Comparison of ENCODE assay signal across 24 cellular contexts in the genomic region with DNA sequence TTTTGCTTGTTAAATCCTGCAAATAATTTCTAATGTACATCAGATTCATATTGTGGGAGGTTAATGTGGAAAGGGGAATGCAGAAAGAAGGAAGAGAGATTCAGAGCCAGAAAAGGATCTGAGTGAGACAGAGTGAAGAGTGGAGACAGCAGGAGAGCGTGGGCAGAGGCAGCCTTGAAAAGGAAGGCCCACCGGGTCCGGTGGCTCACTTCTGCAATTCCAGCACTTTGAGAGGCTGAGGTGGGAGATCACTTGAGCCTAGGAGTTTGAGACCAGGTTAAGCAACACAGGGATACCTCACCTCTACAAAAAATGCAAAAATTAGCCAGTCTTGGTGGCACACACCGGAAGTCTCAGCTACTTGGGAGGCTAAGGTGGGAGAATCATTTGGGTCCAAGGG.
"Had no signal": no experiment of that assay in that cellular context is flagged by ENCODE, and none has a peak within 500 bp of the region (broad histone marks: within the 10 kb centered on the region; RNA-seq: fewer than 3 reads in every experiment).

No MANE protein-coding gene starts in this region.

- H3K4me3 ChIP-seq: adrenal gland, body of pancreas had no signal

- H3K4me1 Mint-ChIP-seq: activated naive CD8-positive, alpha-beta T cell treated with anti-CD3 and anti-CD28 coated beads, Interleukin-2, amount 50 U/mL, for 24 hours had no signal

- H3K27me3 ChIP-seq: adrenal gland, body of pancreas had no signal

- H3K27me3 Mint-ChIP-seq: activated CD4-positive, alpha-beta memory T cell treated with anti-CD3 and anti-CD28 coated beads for 36 hours; activated CD4-positive, alpha-beta T cell treated with anti-CD3 and anti-CD28 coated beads for 36 hours; activated naive CD4-positive, alpha-beta T cell treated with anti-CD3 and anti-CD28 coated beads, Interleukin-2, amount 50 U/mL, for 24 hours; activated naive CD8-positive, alpha-beta T cell treated with anti-CD3 and anti-CD28 coated beads for 36 hours had no signal

- ATAC-seq: activated CD4-positive, alpha-beta T cell treated with anti-CD3 and anti-CD28 coated beads for 36 hours; activated CD8-positive, alpha-beta T cell treated with anti-CD3 and anti-CD28 coated beads, Interleukin-2, amount 10 ng/mL, durations not matched to agents 7 days and 5 days; activated naive CD8-positive, alpha-beta T cell treated with anti-CD3 and anti-CD28 coated beads, Interleukin-2, amount 50 U/mL, for 24 hours; body of pancreas; effector memory CD8-positive, alpha-beta T cell had no signal

- H3K27ac Mint-ChIP-seq: activated CD4-positive, alpha-beta memory T cell treated with anti-CD3 and anti-CD28 coated beads for 36 hours; activated CD4-positive, alpha-beta T cell treated with anti-CD3 and anti-CD28 coated beads for 36 hours; activated CD4-positive, alpha-beta T cell treated with anti-CD3 and anti-CD28 coated beads, Interleukin-2, amount 10 ng/mL, durations not matched to agents 24 days and 14 days; activated CD8-positive, alpha-beta T cell treated with anti-CD3 and anti-CD28 coated beads, Interleukin-2, amount 10 ng/mL, durations not matched to agents 7 days and 5 days; activated naive CD4-positive, alpha-beta T cell treated with anti-CD3 and anti-CD28 coated beads for 36 hours; activated naive CD4-positive, alpha-beta T cell treated with anti-CD3 and anti-CD28 coated beads, Interleukin-2, amount 50 U/mL, for 24 hours; activated naive CD8-positive, alpha-beta T cell treated with anti-CD3 and anti-CD28 coated beads for 36 hours; activated naive CD8-positive, alpha-beta T cell treated with anti-CD3 and anti-CD28 coated beads, Interleukin-2, amount 50 U/mL, for 24 hours; activated T-helper 1 cell treated with anti-CD3 and anti-CD28 coated beads, Interleukin-12 subunit alpha, Interleukin-12 subunit beta, Interleukin-2, Interleukin-4 antibody, amounts not matched to agents 30 ng/mL and 10 ng/mL and 1 ng/mL, durations not matched to agents 14 hours and 24 hours and 36 hours; activated T-helper 2 cell treated with anti-CD3 and anti-CD28 coated beads, Interferon-gamma antibody, Interleukin-2, Interleukin-4, amounts not matched to agents 10 μg/mL and 5 μg/mL and 100 μg/mL, durations not matched to agents 14 hours and 24 hours and 36 hours; effector memory CD8-positive, alpha-beta T cell had no signal

- H3K36me3 ChIP-seq: adrenal gland had no signal

- H3K9me3 Mint-ChIP-seq: activated CD4-positive, alpha-beta memory T cell treated with anti-CD3 and anti-CD28 coated beads for 36 hours had no signal

- H3K27ac ChIP-seq: adrenal gland, body of pancreas, epithelial cell of prostate had no signal

- H3K4me3 Mint-ChIP-seq: activated CD4-positive, alpha-beta memory T cell treated with anti-CD3 and anti-CD28 coated beads for 36 hours; activated CD4-positive, alpha-beta T cell treated with anti-CD3 and anti-CD28 coated beads for 36 hours; activated CD4-positive, alpha-beta T cell treated with anti-CD3 and anti-CD28 coated beads, Interleukin-2, amount 10 ng/mL, durations not matched to agents 24 days and 14 days; activated CD8-positive, alpha-beta T cell treated with anti-CD3 and anti-CD28 coated beads, Interleukin-2, amount 10 ng/mL, durations not matched to agents 7 days and 5 days; activated naive CD4-positive, alpha-beta T cell treated with anti-CD3 and anti-CD28 coated beads for 36 hours; activated naive CD4-positive, alpha-beta T cell treated with anti-CD3 and anti-CD28 coated beads, Interleukin-2, amount 50 U/mL, for 24 hours; activated naive CD8-positive, alpha-beta T cell treated with anti-CD3 and anti-CD28 coated beads for 36 hours; activated naive CD8-positive, alpha-beta T cell treated with anti-CD3 and anti-CD28 coated beads, Interleukin-2, amount 50 U/mL, for 24 hours; activated T-helper 1 cell treated with anti-CD3 and anti-CD28 coated beads, Interleukin-12 subunit alpha, Interleukin-12 subunit beta, Interleukin-2, Interleukin-4 antibody, amounts not matched to agents 30 ng/mL and 10 ng/mL and 1 ng/mL, durations not matched to agents 14 hours and 24 hours and 36 hours; effector memory CD8-positive, alpha-beta T cell had no signal

- DNase-seq: activated CD4-positive, alpha-beta memory T cell treated with anti-CD3 and anti-CD28 coated beads for 36 hours; activated CD4-positive, alpha-beta T cell treated with anti-CD3 and anti-CD28 coated beads for 36 hours; activated CD4-positive, alpha-beta T cell treated with anti-CD3 and anti-CD28 coated beads, Interleukin-2, amount 10 ng/mL, durations not matched to agents 24 days and 14 days; activated CD4-positive, CD25-positive, alpha-beta regulatory T cell; activated CD4-positive, CD25-positive, alpha-beta regulatory T cell treated with anti-CD3 and anti-CD28 coated beads, Interleukin-2, amount 50 U/mL, for 72 hours; activated CD8-positive, alpha-beta T cell treated with anti-CD3 and anti-CD28 coated beads, Interleukin-2, amount 10 ng/mL, durations not matched to agents 7 days and 5 days; activated effector memory CD4-positive, alpha-beta T cell treated with anti-CD3 and anti-CD28 coated beads, Interleukin-2, amount 50 U/mL, for 16 hours; activated naive CD4-positive, alpha-beta T cell treated with anti-CD3 and anti-CD28 coated beads for 36 hours; activated naive CD8-positive, alpha-beta T cell treated with anti-CD3 and anti-CD28 coated beads for 36 hours; activated naive CD8-positive, alpha-beta T cell treated with anti-CD3 and anti-CD28 coated beads, Interleukin-2, amount 50 U/mL, for 24 hours; activated T-cell treated with anti-CD3 and anti-CD28 coated beads, Interleukin-2, amount 50 U/mL, for 1 hour; aorta; body of pancreas; cortex of kidney; dermis blood vessel endothelial cell; effector CD4-positive, alpha-beta T cell; effector memory CD8-positive, alpha-beta T cell; foreskin fibroblast; T-helper 2 cell had no signal

- H3K4me1 ChIP-seq: adrenal gland, body of pancreas had no signal

- H3K36me3 Mint-ChIP-seq: activated CD4-positive, alpha-beta memory T cell treated with anti-CD3 and anti-CD28 coated beads for 36 hours; activated naive CD8-positive, alpha-beta T cell treated with anti-CD3 and anti-CD28 coated beads for 36 hours had no signal

- H3K9me3 ChIP-seq: adrenal gland, body of pancreas had no signal
